Comparison of ENCODE assay signal across 8 cellular contexts in genomic region chr6:4407710-4408109, GRCh38.
A peak's percentile ranks its signal among the peaks of the same experiment; 100 is the strongest.
DNase-seq lines count a peak whose midpoint lies in the region; ATAC-seq lines count a peak whose summit lies in the region.
"Not testable (repeated sequence)": the region's sequence is repeated elsewhere in the genome, so short reads cannot be mapped to it uniquely, and the experiment has no call there.

No MANE protein-coding gene starts in this region.

- H3K4me1 Mint-ChIP-seq in stimulated activated naive B cell treated with anti-CD40 and anti-IgM and Interleukin-4, amounts not matched to agents 10 μg/mL and 1 μg/mL and 100 μg/mL, for 72 hours = peaks cover 37 to 48% of the 10 kb centered on the region in 2 donors

- H3K27me3 Mint-ChIP-seq in stimulated activated naive B cell treated with anti-CD40 and anti-IgM and Interleukin-4, amounts not matched to agents 10 μg/mL and 1 μg/mL and 100 μg/mL, for 72 hours = not testable (repeated sequence)

- H3K27ac Mint-ChIP-seq in stimulated activated naive B cell treated with anti-CD40 and anti-IgM and Interleukin-4, amounts not matched to agents 10 μg/mL and 1 μg/mL and 100 μg/mL, for 72 hours = not testable (repeated sequence)

- H3K36me3 Mint-ChIP-seq in stimulated activated naive B cell treated with anti-CD40 and anti-IgM and Interleukin-4, amounts not matched to agents 10 μg/mL and 1 μg/mL and 100 μg/mL, for 72 hours = peaks cover 15 to 19% of the 10 kb centered on the region in 2 donors

- not testable (repeated sequence) for H3K4me3 Mint-ChIP-seq in stimulated activated naive B cell treated with anti-CD40 and anti-IgM and Interleukin-4, amounts not matched to agents 10 μg/mL and 1 μg/mL and 100 μg/mL, for 72 hours

- peak; percentile 45 to 48 for DNase-seq in Kasumi-1 (lab: John Stamatoyannopoulos, UW)
- DNase-seq in SIG-M5 treated with dmso at 0.1 percent for 504 hours (lab: John Stamatoyannopoulos, UW; ENCODE audit: unreplicated experiment) = peak; percentile 88
- not testable (repeated sequence) for DNase-seq in stimulated activated naive B cell treated with anti-CD40 and anti-IgM and Interleukin-4, amounts not matched to agents 10 μg/mL and 1 μg/mL and 100 μg/mL, for 72 hours

- H3K9me3 Mint-ChIP-seq in stimulated activated naive B cell treated with anti-CD40 and anti-IgM and Interleukin-4, amounts not matched to agents 10 μg/mL and 1 μg/mL and 100 μg/mL, for 72 hours = peaks cover 18 to 20% of the 10 kb centered on the region in 2 donors

- peak; percentile 97 for ATAC-seq in GM18502 (IDR thresholded peaks at IDR 0.05; ENCODE audit: poor library complexity, unreplicated experiment)
- peak; percentile 82 for ATAC-seq in GM19328 (IDR thresholded peaks at IDR 0.05; ENCODE audit: unreplicated experiment)
- peak; percentile 100 for ATAC-seq in GM21529 (IDR thresholded peaks at IDR 0.05; ENCODE audit: unreplicated experiment)
- ATAC-seq in HG02885 (IDR thresholded peaks at IDR 0.05; ENCODE audit: poor library complexity, unreplicated experiment) = peak; percentile 91
- peak; percentile 92 for ATAC-seq in HG03280 (IDR thresholded peaks at IDR 0.05; ENCODE audit: unreplicated experiment)
- peak; percentile 96 to 99 for ATAC-seq in stimulated activated naive B cell treated with anti-CD40 and anti-IgM and Interleukin-4, amounts not matched to agents 10 μg/mL and 1 μg/mL and 100 μg/mL, for 72 hours (replicated peaks)
